16 cellular contexts compared by ENCODE assay signal in the genomic region with DNA sequence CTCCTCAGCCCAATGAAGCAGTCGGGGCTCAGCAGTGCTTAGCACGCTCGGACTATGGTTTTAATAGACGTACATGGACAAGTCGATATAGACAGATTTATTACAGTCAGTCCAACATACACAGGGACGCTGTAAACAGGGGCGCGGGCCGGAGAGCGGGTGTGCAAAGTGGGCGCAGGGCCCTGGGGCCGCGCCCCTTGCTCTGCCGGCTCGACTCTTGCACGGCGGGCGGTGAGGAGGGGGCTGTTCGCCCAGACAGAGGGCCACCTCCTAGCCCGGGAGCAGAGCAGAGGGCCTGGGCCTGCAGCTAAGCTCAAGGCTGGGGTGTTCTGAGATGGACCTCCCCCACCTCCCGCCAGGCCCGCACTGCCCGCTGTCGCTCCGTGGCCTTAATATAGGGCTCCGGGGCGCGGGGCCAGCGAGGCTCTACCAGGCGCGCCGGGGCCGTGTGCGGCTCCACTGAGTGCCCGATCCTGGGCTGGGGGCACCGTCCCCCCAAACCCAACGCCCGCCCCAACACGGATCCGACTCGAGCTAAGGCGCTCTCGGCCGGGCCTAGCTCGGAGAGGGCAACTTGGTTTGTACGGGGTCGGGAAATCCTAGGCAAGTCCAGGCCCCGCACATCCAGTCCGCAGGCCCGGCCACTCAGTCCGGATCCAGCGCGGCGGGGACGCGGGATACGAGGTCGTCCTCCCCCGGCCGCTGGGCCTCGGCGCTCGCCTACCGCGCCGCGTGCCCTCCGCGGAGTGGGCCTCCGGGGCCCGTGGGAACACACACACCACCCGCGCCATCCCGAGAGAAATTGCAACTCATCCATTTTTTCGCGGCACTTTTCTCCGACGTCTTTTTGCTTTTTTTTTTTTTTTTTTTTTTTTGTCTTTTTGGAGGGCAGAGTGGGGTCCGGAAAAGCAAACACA. TPM values are rescaled to one million over a fixed set of nuclear protein-coding genes. Genes with fewer than 3 reads are reported as not detected.
DNase-seq lines count a peak whose midpoint lies in the region; ATAC-seq, FAIRE-seq and TF ChIP-seq lines count a peak whose summit lies in the region.
"Had no signal": no experiment of that assay in that cellular context is flagged by ENCODE, and none has a peak within 500 bp of the region (broad histone marks: within the 10 kb centered on the region; RNA-seq: fewer than 3 reads in every experiment).

No MANE protein-coding gene starts in this region.

- POLR2A ChIA-PET in endothelial cell of umbilical vein (lab: Charles Lee) = no interaction called here

- H3K27ac ChIP-seq in endothelial cell of umbilical vein (ENCODE audit: insufficient read depth, low read depth, low read length) = no peak overlapping the region
- H3K27ac ChIP-seq in sigmoid colon = peak overlapping the region in 1 of 4 donors; percentile 19
- H3K27ac ChIP-seq: left lung had no signal

- no peak for FAIRE-seq in endothelial cell of umbilical vein (lab: Jason Lieb, UNC)

- H3K9me3 Mint-ChIP-seq in stimulated activated naive CD8-positive, alpha-beta T cell treated with anti-CD3 and anti-CD28 coated beads, Interleukin-15, amount 100 ng/mL, for 72 hours = no peaks in the 10 kb centered on the region
- peaks cover 3% of the 10 kb centered on the region for H3K9me3 Mint-ChIP-seq in nephron
- H3K9me3 Mint-ChIP-seq: activated naive CD4-positive, alpha-beta T cell treated with anti-CD3 and anti-CD28 coated beads for 36 hours; dendritic cell treated with granulocyte-macrophage colony-stimulating factor and Interleukin-4, amounts not matched to agents 40 ng/mL and 50 ng/mL, for 4 days had no signal

- no peaks in the 10 kb centered on the region for H4K20me1 ChIP-seq in endothelial cell of umbilical vein (replicated peaks; ENCODE audit: control insufficient read depth, extremely low read depth, insufficient read depth, low read length)

- H3K27me3 ChIP-seq in endothelial cell of umbilical vein (ENCODE audit: control insufficient read depth in 2 of 2, insufficient read depth in 2 of 2, low read length in 2 of 2) = peaks cover 60 to 69% of the 10 kb centered on the region in 2 experiments
- peaks cover 58 to 67% (median 66%) of the 10 kb centered on the region in 3 donors for H3K27me3 ChIP-seq in sigmoid colon

- H3K36me3 Mint-ChIP-seq in nephron (ENCODE audit: low read depth) = peaks cover 7% of the 10 kb centered on the region

- H3K27ac Mint-ChIP-seq in stimulated activated naive CD8-positive, alpha-beta T cell treated with anti-CD3 and anti-CD28 coated beads, Interleukin-15, amount 100 ng/mL, for 72 hours = no peak overlapping the region
- no peak overlapping the region for H3K27ac Mint-ChIP-seq in nephron
- H3K27ac Mint-ChIP-seq: activated naive CD4-positive, alpha-beta T cell treated with anti-CD3 and anti-CD28 coated beads for 36 hours; dendritic cell treated with granulocyte-macrophage colony-stimulating factor and Interleukin-4, amounts not matched to agents 40 ng/mL and 50 ng/mL, for 4 days; progenitor cell of endocrine pancreas had no signal

- H3K4me2 ChIP-seq in endothelial cell of umbilical vein (ENCODE audit: insufficient read depth, low read length) = no peak overlapping the region

- TF ChIP-seq POLR2A in endothelial cell of umbilical vein (IDR thresholded peaks at IDR 0.05; ENCODE audit: low read depth, low read length) (no peak), sigmoid colon (IDR thresholded peaks at IDR 0.05) (no peak)

- TF ChIP-seq CTCF in endothelial cell of umbilical vein (IDR thresholded peaks at IDR 0.05; ENCODE audit: extremely low read depth in 1 of 2, insufficient read depth in 1 of 2, low read depth in 1 of 2, low read length in 2 of 2) (no peak), nephron (IDR thresholded peaks at IDR 0.05; ENCODE audit: unreplicated experiment in 3 of 3) (no peak), sigmoid colon (IDR thresholded peaks at IDR 0.05) (no peak)

- H3K27me3 Mint-ChIP-seq in stimulated activated naive CD8-positive, alpha-beta T cell treated with anti-CD3 and anti-CD28 coated beads, Interleukin-15, amount 100 ng/mL, for 72 hours = peaks cover 71% of the 10 kb centered on the region
- peaks cover 90% of the 10 kb centered on the region for H3K27me3 Mint-ChIP-seq in nephron (ENCODE audit: low read depth)

- peaks cover 39% of the 10 kb centered on the region for H3K4me1 Mint-ChIP-seq in stimulated activated naive CD8-positive, alpha-beta T cell treated with anti-CD3 and anti-CD28 coated beads, Interleukin-15, amount 100 ng/mL, for 72 hours
- peaks cover 39% of the 10 kb centered on the region for H3K4me1 Mint-ChIP-seq in nephron

- no peaks in the 10 kb centered on the region for H3K79me2 ChIP-seq in endothelial cell of umbilical vein (ENCODE audit: control insufficient read depth, insufficient read depth, low read length)

- no TSS peak for BruUV-seq in endothelial cell of umbilical vein (replicated peaks; lab: Mats Ljungman, UMichigan)

- WGBS in sigmoid colon, 2 donors = 15 to 18% methylated on average over 79 of the region's 79 CpGs

- no peak overlapping the region for H3K4me3 ChIP-seq in endothelial cell of umbilical vein (replicated peaks in 1 of 3; ENCODE audit: insufficient read depth in 1 of 3, low read depth in 1 of 3, low read length in 3 of 3)
- H3K4me3 ChIP-seq in sigmoid colon = no peak overlapping the region
- H3K4me3 ChIP-seq: left lung had no signal

- TF ChIP-seq EP300 in sigmoid colon (IDR thresholded peaks at IDR 0.05) = no peak

- H3K36me3 ChIP-seq in endothelial cell of umbilical vein (ENCODE audit: control insufficient read depth in 2 of 2, extremely low read depth in 1 of 2, insufficient read depth in 2 of 2, low read length in 2 of 2) (no peaks in the 10 kb centered on the region), sigmoid colon (no peaks in the 10 kb centered on the region)
- H3K36me3 ChIP-seq: left lung had no signal

- H2AFZ ChIP-seq in endothelial cell of umbilical vein (ENCODE audit: low read depth, low read length) = no peak overlapping the region

- DNase-seq in stimulated activated naive CD8-positive, alpha-beta T cell treated with anti-CD3 and anti-CD28 coated beads, Interleukin-15, amount 100 ng/mL, for 72 hours = no peak
- no peak for DNase-seq in stimulated activated naive CD8-positive, alpha-beta T cell treated with anti-CD3 and anti-CD28 coated beads, Interleukin-15, Interleukin-2, amounts not matched to agents 100 U/mL and 50 U/mL, for 24 hours
- DNase-seq in endothelial cell of umbilical vein (ENCODE audit: low read depth, low spot score) = no peak
- no peak for DNase-seq in sigmoid colon
- no peak for DNase-seq in NK-92 (lab: John Stamatoyannopoulos, UW; ENCODE audit: unreplicated experiment)
- no peak for DNase-seq in DMS53 treated with DMSO at 0.1 percent for 48 hours (lab: John Stamatoyannopoulos, UW; ENCODE audit: unreplicated experiment)
- DNase-seq: activated CD4-positive, alpha-beta T cell treated with anti-CD3 and anti-CD28 coated beads for 48 hours; activated naive CD4-positive, alpha-beta T cell treated with anti-CD3 and anti-CD28 coated beads for 36 hours; activated T-cell treated with anti-CD3 and anti-CD28 coated beads for 4 hours; NCI-H1694; SIG-M5 had no signal

- CTCF ChIA-PET in endothelial cell of umbilical vein (lab: Charles Lee) = interaction anchor here (1.1 to 1.3 kb wide), 2 partner anchors 14 to 163 kb away, joined by 4 read pairs; no protein-coding TSS in a partner anchor

- no peaks in the 10 kb centered on the region for H3K9me1 ChIP-seq in endothelial cell of umbilical vein (replicated peaks; ENCODE audit: control insufficient read depth, extremely low read depth, insufficient read depth, low read length)

- no peak overlapping the region for H3K9ac ChIP-seq in endothelial cell of umbilical vein (replicated peaks; ENCODE audit: extremely low read depth, insufficient read depth, low read length)

- ATAC-seq in stimulated activated naive CD8-positive, alpha-beta T cell treated with anti-CD3 and anti-CD28 coated beads, Interleukin-15, amount 100 ng/mL, for 72 hours = peak; percentile 10
- ATAC-seq in stimulated activated naive CD8-positive, alpha-beta T cell treated with anti-CD3 and anti-CD28 coated beads, Interleukin-15, Interleukin-2, amounts not matched to agents 100 U/mL and 50 U/mL, for 24 hours = no peak
- no peak for ATAC-seq in HG02571 (IDR thresholded peaks at IDR 0.05; ENCODE audit: unreplicated experiment)
- ATAC-seq: left lung had no signal

- H3K4me1 ChIP-seq in endothelial cell of umbilical vein (ENCODE audit: control insufficient read depth, extremely low read depth, insufficient read depth, low read length) (no peaks in the 10 kb centered on the region), sigmoid colon (peaks cover 0 to 40% (median 36%) of the 10 kb centered on the region in 4 donors)

- no peaks in the 10 kb centered on the region for H3K9me3 ChIP-seq in endothelial cell of umbilical vein (replicated peaks; ENCODE audit: control insufficient read depth, insufficient read depth, low read length)
- H3K9me3 ChIP-seq in sigmoid colon = no peaks in the 10 kb centered on the region
- H3K9me3 ChIP-seq: left lung had no signal

- H3K4me3 Mint-ChIP-seq in stimulated activated naive CD8-positive, alpha-beta T cell treated with anti-CD3 and anti-CD28 coated beads, Interleukin-15, amount 100 ng/mL, for 72 hours = no peak overlapping the region
- H3K4me3 Mint-ChIP-seq in nephron = peak overlapping the region in 2 of 3 experiments; percentile 11 to 24
- H3K4me3 Mint-ChIP-seq: activated naive CD4-positive, alpha-beta T cell treated with anti-CD3 and anti-CD28 coated beads for 36 hours; dendritic cell treated with granulocyte-macrophage colony-stimulating factor and Interleukin-4, amounts not matched to agents 40 ng/mL and 50 ng/mL, for 4 days had no signal

- intact Hi-C loops in endothelial cell of umbilical vein (cut with micrococcal nuclease) = loop anchor here (5.0 kb wide), 1 partner anchor 164 kb away; no protein-coding TSS in a partner anchor
- intact Hi-C loops in sigmoid colon (cut with DNase I) = no loop called here

- dilution Hi-C loops in endothelial cell of umbilical vein (cut with MboI; ENCODE audit: extremely low pct_ligation_motif_present, low sequenced_read_pairs) = no loop called here

TF ChIP-seq in endothelial cell of umbilical vein, 7 proteins besides CTCF, POLR2A, EP300 and RAD21:
- TF ChIP-seq EZH2 (IDR thresholded peaks at IDR 0.05; ENCODE audit: borderline replicate concordance, low read depth, low read length, severe bottlenecking) (peak; percentile 52), GATA2 (IDR thresholded peaks at IDR 0.05; ENCODE audit: insufficient read depth, insufficient read length, low read depth, low read length) (no peak)

RNA-seq across cellular contexts. Expression of a gene that starts 6.1 kb away (rescaled TPM):
- total RNA-seq in endothelial cell of umbilical vein (0.42 and 6.0 TPM in 2 replicates), sigmoid colon (1 to 10 TPM; 1.6 to 5.8 (median 3.5) TPM)
- polyA plus RNA-seq in endothelial cell of umbilical vein (0.48 and 0.65 TPM in 2 replicates), sigmoid colon (1 to 10 TPM; 6.0 to 7.2 (median 6.3) TPM)
- 0.34 TPM in 2 replicates for polyA plus RNA-seq in endothelial cell of umbilical vein (2011; cell fraction: cytosol; rRNA removed)
- polyA plus RNA-seq in endothelial cell of umbilical vein (2011; cell fraction: nucleus; rRNA removed) = 0.14 and 0.24 TPM in 2 replicates
- 0.08 TPM in 1 of 2 replicates, not detected in the other for polyA plus RNA-seq in endothelial cell of umbilical vein (2012)
- polyA minus RNA-seq in endothelial cell of umbilical vein = 0.90 and 2.1 TPM in 2 replicates
- polyA minus RNA-seq in endothelial cell of umbilical vein (2011; cell fraction: cytosol; rRNA and poly(A)+ RNA removed) = 76.4 TPM
- 0.53 and 0.77 TPM in 2 replicates for polyA minus RNA-seq in endothelial cell of umbilical vein (2011; cell fraction: nucleus; rRNA and poly(A)+ RNA removed)

Comparison
In these comparisons a context has a peak if more than half of its experiments do, and no peak if none do; other contexts are left out.
1. H3K4me3 Mint-ChIP-seq: peak in nephron (2 of 3); none in stimulated activated naive CD8-positive, alpha-beta T cell treated with anti-CD3 and anti-CD28 coated beads, Interleukin-15, amount 100 ng/mL, for 72 hours (0 of 2).